ENCODE assay signal across 28 cellular contexts in genomic region chr20:57908691-57909090, GRCh38.
"Had no signal": no experiment of that assay in that cellular context is flagged by ENCODE, and none has a peak within 500 bp of the region (broad histone marks: within the 10 kb centered on the region; RNA-seq: fewer than 3 reads in every experiment).

No MANE protein-coding gene starts in this region.

- H3K27ac Mint-ChIP-seq: activated CD4-positive, alpha-beta memory T cell treated with anti-CD3 and anti-CD28 coated beads, Interleukin-2, amount 10 ng/mL, durations not matched to agents 7 days and 5 days; activated CD4-positive, alpha-beta T cell treated with anti-CD3 and anti-CD28 coated beads, Interleukin-2, amount 10 ng/mL, durations not matched to agents 24 days and 14 days; activated naive CD4-positive, alpha-beta T cell treated with anti-CD3 and anti-CD28 coated beads, Interleukin-2, amount 10 ng/mL, durations not matched to agents 7 days and 5 days; activated naive CD8-positive, alpha-beta T cell treated with anti-CD3 and anti-CD28 coated beads, Interleukin-2, amount 10 ng/mL, durations not matched to agents 7 days and 5 days; activated T-cell treated with anti-CD3 and anti-CD28 coated beads, Interleukin-2, amount 50 U/mL, for 24 hours; naive thymus-derived CD8-positive, alpha-beta T cell; stimulated activated effector memory CD8-positive, alpha-beta T cell treated with anti-CD3 and anti-CD28 coated beads, Interleukin-12 subunit alpha, Interleukin-12 subunit beta, amount 100 ng/mL, for 72 hours; stimulated activated naive CD8-positive, alpha-beta T cell treated with anti-CD3 and anti-CD28 coated beads, Interleukin-15, Interleukin-2, amounts not matched to agents 100 ng/mL and 50 ng/mL, for 24 hours; type B pancreatic cell had no signal

- H3K4me1 Mint-ChIP-seq: activated CD4-positive, alpha-beta memory T cell treated with anti-CD3 and anti-CD28 coated beads, Interleukin-2, amount 10 ng/mL, durations not matched to agents 7 days and 5 days; activated CD4-positive, alpha-beta T cell treated with anti-CD3 and anti-CD28 coated beads, Interleukin-2, amount 10 ng/mL, durations not matched to agents 24 days and 14 days; activated naive CD4-positive, alpha-beta T cell treated with anti-CD3 and anti-CD28 coated beads, Interleukin-2, amount 10 ng/mL, durations not matched to agents 7 days and 5 days; activated naive CD8-positive, alpha-beta T cell treated with anti-CD3 and anti-CD28 coated beads, Interleukin-2, amount 10 ng/mL, durations not matched to agents 7 days and 5 days; naive thymus-derived CD8-positive, alpha-beta T cell; stimulated activated effector memory CD8-positive, alpha-beta T cell treated with anti-CD3 and anti-CD28 coated beads, Interleukin-12 subunit alpha, Interleukin-12 subunit beta, amount 100 ng/mL, for 72 hours had no signal

- H3K4me3 Mint-ChIP-seq: activated CD4-positive, alpha-beta memory T cell treated with anti-CD3 and anti-CD28 coated beads, Interleukin-2, amount 10 ng/mL, durations not matched to agents 7 days and 5 days; activated CD4-positive, alpha-beta T cell treated with anti-CD3 and anti-CD28 coated beads, Interleukin-2, amount 10 ng/mL, durations not matched to agents 24 days and 14 days; activated naive CD4-positive, alpha-beta T cell treated with anti-CD3 and anti-CD28 coated beads, Interleukin-2, amount 10 ng/mL, durations not matched to agents 7 days and 5 days; activated naive CD8-positive, alpha-beta T cell treated with anti-CD3 and anti-CD28 coated beads, Interleukin-2, amount 10 ng/mL, durations not matched to agents 7 days and 5 days; activated T-cell treated with anti-CD3 and anti-CD28 coated beads, Interleukin-2, amount 50 U/mL, for 24 hours; naive thymus-derived CD8-positive, alpha-beta T cell; stimulated activated effector memory CD8-positive, alpha-beta T cell treated with anti-CD3 and anti-CD28 coated beads, Interleukin-12 subunit alpha, Interleukin-12 subunit beta, amount 100 ng/mL, for 72 hours; stimulated activated naive CD8-positive, alpha-beta T cell treated with anti-CD3 and anti-CD28 coated beads, Interleukin-15, Interleukin-2, amounts not matched to agents 100 ng/mL and 50 ng/mL, for 24 hours; type B pancreatic cell had no signal

- FAIRE-seq: endothelial cell of umbilical vein, kidney, small intestine had no signal

- H3K27ac ChIP-seq: ascending aorta, brain microvascular endothelial cell, gastroesophageal sphincter, neutrophil, ovary, prostate gland, thoracic aorta, VCaP had no signal

- DNase-seq: activated CD4-positive, alpha-beta memory T cell treated with anti-CD3 and anti-CD28 coated beads, Interleukin-2, amount 10 ng/mL, durations not matched to agents 7 days and 5 days; activated CD4-positive, alpha-beta T cell treated with anti-CD3 and anti-CD28 coated beads, Interleukin-2, amount 10 ng/mL, durations not matched to agents 24 days and 14 days; activated CD8-positive, alpha-beta memory T cell treated with anti-CD3 and anti-CD28 coated beads, Interleukin-2, amount 50 U/mL, for 48 hours; activated gamma-delta T cell; activated naive CD4-positive, alpha-beta T cell treated with anti-CD3 and anti-CD28 coated beads, Interleukin-2, amount 10 ng/mL, durations not matched to agents 7 days and 5 days; activated naive CD8-positive, alpha-beta T cell treated with anti-CD3 and anti-CD28 coated beads, Interleukin-2, amount 10 ng/mL, durations not matched to agents 7 days and 5 days; activated T-cell treated with anti-CD3 and anti-CD28 coated beads, Interleukin-2, amount 50 U/mL, for 24 hours; brain microvascular endothelial cell; cortex of kidney; hippocampal formation; kidney; left colon; naive thymus-derived CD8-positive, alpha-beta T cell; ovary; retina; small intestine; stimulated activated CD4-positive, alpha-beta T cell treated with anti-CD3 and anti-CD28 coated beads, Interleukin-4, amount 100 ng/mL, for 24 hours; T-helper 1 cell had no signal

- H3K27me3 ChIP-seq: ascending aorta, gastroesophageal sphincter, ovary had no signal

- H3K9me3 Mint-ChIP-seq: activated CD4-positive, alpha-beta memory T cell treated with anti-CD3 and anti-CD28 coated beads, Interleukin-2, amount 10 ng/mL, durations not matched to agents 7 days and 5 days; activated CD4-positive, alpha-beta T cell treated with anti-CD3 and anti-CD28 coated beads, Interleukin-2, amount 10 ng/mL, durations not matched to agents 24 days and 14 days; activated naive CD4-positive, alpha-beta T cell treated with anti-CD3 and anti-CD28 coated beads, Interleukin-2, amount 10 ng/mL, durations not matched to agents 7 days and 5 days; activated naive CD8-positive, alpha-beta T cell treated with anti-CD3 and anti-CD28 coated beads, Interleukin-2, amount 10 ng/mL, durations not matched to agents 7 days and 5 days; activated T-cell treated with anti-CD3 and anti-CD28 coated beads, Interleukin-2, amount 50 U/mL, for 24 hours; naive thymus-derived CD8-positive, alpha-beta T cell; stimulated activated effector memory CD8-positive, alpha-beta T cell treated with anti-CD3 and anti-CD28 coated beads, Interleukin-12 subunit alpha, Interleukin-12 subunit beta, amount 100 ng/mL, for 72 hours; stimulated activated naive CD8-positive, alpha-beta T cell treated with anti-CD3 and anti-CD28 coated beads, Interleukin-15, Interleukin-2, amounts not matched to agents 100 ng/mL and 50 ng/mL, for 24 hours; type B pancreatic cell had no signal

- H3K9me3 ChIP-seq: ascending aorta, gastroesophageal sphincter, neutrophil, ovary, prostate gland, thoracic aorta had no signal

- H3K4me3 ChIP-seq: ascending aorta, gastroesophageal sphincter, ovary, prostate gland, thoracic aorta had no signal

- H3K4me1 ChIP-seq: ascending aorta, gastroesophageal sphincter, prostate gland had no signal

- H3K36me3 ChIP-seq: ascending aorta, brain microvascular endothelial cell, gastroesophageal sphincter, neutrophil, ovary, prostate gland, thoracic aorta had no signal

- H3K36me3 Mint-ChIP-seq: activated naive CD4-positive, alpha-beta T cell treated with anti-CD3 and anti-CD28 coated beads, Interleukin-2, amount 10 ng/mL, durations not matched to agents 7 days and 5 days; activated naive CD8-positive, alpha-beta T cell treated with anti-CD3 and anti-CD28 coated beads, Interleukin-2, amount 10 ng/mL, durations not matched to agents 7 days and 5 days; naive thymus-derived CD8-positive, alpha-beta T cell; stimulated activated effector memory CD8-positive, alpha-beta T cell treated with anti-CD3 and anti-CD28 coated beads, Interleukin-12 subunit alpha, Interleukin-12 subunit beta, amount 100 ng/mL, for 72 hours; type B pancreatic cell had no signal
